ENCODE assay signal across 8 cellular contexts in the genomic region with DNA sequence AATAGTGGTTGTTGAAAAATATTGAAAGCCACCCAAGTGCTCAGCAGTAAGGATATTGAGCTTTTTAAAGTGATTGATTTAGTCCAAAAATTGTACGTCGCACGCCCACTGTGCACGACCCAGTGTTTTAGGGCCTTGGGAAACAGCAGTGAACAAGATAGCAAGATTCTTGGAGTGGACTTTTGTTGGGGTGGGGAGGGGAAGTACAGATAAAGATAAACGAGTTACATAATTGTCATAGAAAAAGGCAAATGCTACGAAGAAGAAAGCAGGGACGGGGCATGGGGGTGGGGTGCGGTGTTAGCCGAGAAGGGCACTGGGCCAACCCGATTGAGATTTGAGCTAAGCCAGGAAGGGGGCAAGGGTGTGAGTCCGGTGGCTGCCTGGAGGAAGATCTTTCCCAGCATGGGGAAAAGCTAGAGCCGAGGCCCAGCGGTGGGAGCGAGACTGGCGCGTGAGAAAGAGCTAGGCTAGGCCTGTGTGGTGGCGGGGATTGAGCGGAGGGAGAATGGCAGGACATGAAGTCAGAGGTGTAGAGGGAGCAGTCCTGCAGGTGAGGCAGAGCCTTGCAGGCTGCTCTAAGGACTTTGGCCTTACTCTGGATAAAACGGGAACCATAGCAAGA. TPM values are rescaled to one million over a fixed set of nuclear protein-coding genes. Genes with fewer than 3 reads are reported as not detected.
DNase-seq lines count a peak whose midpoint lies in the region; ATAC-seq lines count a peak whose summit lies in the region.

No MANE protein-coding gene starts in this region.

- peak overlapping the region; percentile 99 for H3K27ac ChIP-seq in rectal smooth muscle tissue (ENCODE audit: low read depth, low read length)

- intact Hi-C loops in left ventricle myocardium superior (cut with micrococcal nuclease): loop anchor here (10.0 kb wide), 1 partner anchor 188 kb away; the partner anchor contains the start of gene KCTD6

- DNase-seq in COLO829 (ENCODE audit: low spot score) (peak; percentile 33), NOMO-1 treated with DMSO at 0.1 percent for 48 hours (lab: John Stamatoyannopoulos, UW; ENCODE audit: unreplicated experiment) (peak; percentile 50), left ventricle myocardium superior (peak; percentile 45), NCI-H526 treated with DMSO at 0.1 percent for 48 hours (lab: John Stamatoyannopoulos, UW) (no peak), NCI-H187 treated with DMSO at 0.1 percent for 48 hours (lab: John Stamatoyannopoulos, UW) (no peak)

- no peaks in the 10 kb centered on the region for H3K27me3 ChIP-seq in rectal smooth muscle tissue (ENCODE audit: control insufficient read depth, insufficient read depth, low read length)

- H3K4me1 ChIP-seq in rectal smooth muscle tissue (ENCODE audit: control insufficient read depth, insufficient read depth, low read length): peaks cover 16% of the 10 kb centered on the region

- H3K36me3 Mint-ChIP-seq in activated naive CD8-positive, alpha-beta T cell: peaks cover 6% of the 10 kb centered on the region

- H3K9ac ChIP-seq in rectal smooth muscle tissue (ENCODE audit: low read length): peak overlapping the region; percentile 93

- H3K9me3 Mint-ChIP-seq in activated naive CD8-positive, alpha-beta T cell (ENCODE audit: low read depth): no peaks in the 10 kb centered on the region

- peaks cover 3% of the 10 kb centered on the region for H3K27me3 Mint-ChIP-seq in activated naive CD8-positive, alpha-beta T cell

- H3K4me3 ChIP-seq in rectal smooth muscle tissue (ENCODE audit: low read length): peak overlapping the region; percentile 98

- peaks cover 33% of the 10 kb centered on the region for H3K4me1 Mint-ChIP-seq in activated naive CD8-positive, alpha-beta T cell (ENCODE audit: low read depth)

- H3K27ac Mint-ChIP-seq in activated naive CD8-positive, alpha-beta T cell: peak overlapping the region; percentile 99

- ATAC-seq in GM21619 (IDR thresholded peaks at IDR 0.05; ENCODE audit: unreplicated experiment) (peak; percentile 21), left ventricle myocardium superior (peak; percentile 28)

- peak overlapping the region; percentile 100 for H3K4me3 Mint-ChIP-seq in activated naive CD8-positive, alpha-beta T cell

- peaks cover 7% of the 10 kb centered on the region for H3K36me3 ChIP-seq in rectal smooth muscle tissue (ENCODE audit: control insufficient read depth, insufficient read depth, low read length)

RNA-seq across cellular contexts. Expression of gene HTD2, which starts 0.5 kb away (rescaled TPM):
- 14.9 TPM for total RNA-seq in left ventricle myocardium superior

RNA-seq across cellular contexts. Expression of gene RPP14, which starts 0.7 kb away (rescaled TPM):
- total RNA-seq in left ventricle myocardium superior: 25.0 TPM

RNA-seq across cellular contexts. Expression of gene PXK, which starts 25.9 kb away (rescaled TPM):
- total RNA-seq in left ventricle myocardium superior: 12.9 TPM

Comparison
In these comparisons a context has a peak if more than half of its experiments do, and no peak if none do; other contexts are left out.
1. DNase-seq: peak in COLO829 (single experiment), NOMO-1 treated with DMSO at 0.1 percent for 48 hours (single experiment) and left ventricle myocardium superior (single experiment); none in NCI-H526 treated with DMSO at 0.1 percent for 48 hours (single experiment) and NCI-H187 treated with DMSO at 0.1 percent for 48 hours (single experiment).